Comparison of ENCODE assay signal across 14 cellular contexts in genomic region chr15:52234596-52235541, GRCh38. TPM values are rescaled to one million over a fixed set of nuclear protein-coding genes. Genes with fewer than 3 reads are reported as not detected.
A peak's percentile ranks its signal among the peaks of the same experiment; 100 is the strongest.
DNase-seq lines count a peak whose midpoint lies in the region; ATAC-seq, FAIRE-seq and TF ChIP-seq lines count a peak whose summit lies in the region.
"Had no signal": no experiment of that assay in that cellular context is flagged by ENCODE, and none has a peak within 500 bp of the region (broad histone marks: within the 10 kb centered on the region; RNA-seq: fewer than 3 reads in every experiment).

No MANE protein-coding gene starts in this region.

- H2AFZ ChIP-seq in mammary epithelial cell (ENCODE audit: low read depth, low read length), result no peak overlapping the region

- DNase-seq in GM18507 (ENCODE audit: extremely low spot score, insufficient read length, low read depth) (no peak), NCI-H524 treated with DMSO at 0.1 percent for 48 hours (lab: John Stamatoyannopoulos, UW) (no peak), anterior cingulate cortex (lab: John Stamatoyannopoulos, UW) (no peak), NCI-H446 (lab: John Stamatoyannopoulos, UW) (no peak), mammary epithelial cell (no peak)
- DNase-seq in activated CD4-positive, alpha-beta T cell treated with anti-CD3 and anti-CD28 coated beads, Interleukin-2, amount 10 ng/mL, durations not matched to agents 24 days and 14 days, result no peak
- DNase-seq in naive thymus-derived CD4-positive, alpha-beta T cell, result peak in 6 of 9 donors; percentile 27 to 55 (median 51)
- DNase-seq: GDM1, NCI-H69, right lobe of liver had no signal

- no peak overlapping the region for H3K9ac ChIP-seq in mammary epithelial cell (ENCODE audit: insufficient read depth, low read length)

- no peak for TF ChIP-seq CTCF in mammary epithelial cell (conservative IDR thresholded peaks at IDR 0.05 in 1 of 2, IDR thresholded peaks at IDR 0.05 in 1 of 2; ENCODE audit: extremely low read depth in 1 of 2, insufficient read depth in 1 of 2, low read depth in 1 of 2, low read length in 2 of 2)

- dilution Hi-C loops in mammary epithelial cell (cut with HindIII; ENCODE audit: low sequenced_read_pairs), result no loop called here

- POLR2A ChIA-PET in naive thymus-derived CD4-positive, alpha-beta T cell (lab: Charles Lee), result interaction anchor here (0.6 to 6.7 kb wide), 11 partner anchors 8 to 496 kb away, joined by 3 to 53 read pairs (median 4); partner anchors contain the start of gene LEO1

- peaks cover 18% of the 10 kb centered on the region for H3K4me1 Mint-ChIP-seq in activated CD4-positive, alpha-beta T cell treated with anti-CD3 and anti-CD28 coated beads, Interleukin-2, amount 10 ng/mL, durations not matched to agents 24 days and 14 days
- H3K4me1 Mint-ChIP-seq in naive thymus-derived CD4-positive, alpha-beta T cell, result peaks cover 23 to 58% (median 46%) of the 10 kb centered on the region in 7 donors

- no peaks in the 10 kb centered on the region for H3K36me3 Mint-ChIP-seq in activated CD4-positive, alpha-beta T cell treated with anti-CD3 and anti-CD28 coated beads, Interleukin-2, amount 10 ng/mL, durations not matched to agents 24 days and 14 days (ENCODE audit: low read depth)
- H3K36me3 Mint-ChIP-seq in naive thymus-derived CD4-positive, alpha-beta T cell, result peaks cover 0 to 2% (median 0%) of the 10 kb centered on the region in 5 donors

- H3K36me3 ChIP-seq in naive thymus-derived CD4-positive, alpha-beta T cell (ENCODE audit: control insufficient read depth in 2 of 3, insufficient read depth in 3 of 3, low read length in 3 of 3), result no peaks in the 10 kb centered on the region
- H3K36me3 ChIP-seq in mammary epithelial cell (ENCODE audit: insufficient read depth, low read length), result no peaks in the 10 kb centered on the region
- H3K36me3 ChIP-seq: right lobe of liver, thoracic aorta had no signal

- H3K9me3 ChIP-seq in naive thymus-derived CD4-positive, alpha-beta T cell (ENCODE audit: control insufficient read depth in 2 of 3, low read length in 3 of 3), result no peaks in the 10 kb centered on the region
- no peaks in the 10 kb centered on the region for H3K9me3 ChIP-seq in mammary epithelial cell (replicated peaks; ENCODE audit: insufficient read depth, low read length)
- H3K9me3 ChIP-seq: right lobe of liver, thoracic aorta had no signal

- CTCF ChIA-PET in naive thymus-derived CD4-positive, alpha-beta T cell (lab: Charles Lee), result interaction anchor here (0.7 to 3.9 kb wide), 3 partner anchors 7 to 23 kb away, joined by 3 to 25 read pairs (median 5); no protein-coding TSS in a partner anchor
- CTCF ChIA-PET in mammary epithelial cell (lab: Charles Lee; ENCODE audit: low non-redundant PET), result no interaction called here

- in situ Hi-C loops in mammary epithelial cell (cut with MboI; ENCODE audit: low sequenced_read_pairs in 2 of 2), result no loop called here

- WGBS in mammary epithelial cell (ENCODE audit: low coverage, missing lambda C conversion rate), result 75% methylated on average over 14 of the region's 17 CpGs

- no peaks in the 10 kb centered on the region for H3K27me3 ChIP-seq in naive thymus-derived CD4-positive, alpha-beta T cell (ENCODE audit: control insufficient read depth in 2 of 2, insufficient read depth in 2 of 2, low read length in 2 of 2)
- no peaks in the 10 kb centered on the region for H3K27me3 ChIP-seq in mammary epithelial cell (ENCODE audit: insufficient read depth, low read length)
- H3K27me3 ChIP-seq: right lobe of liver had no signal

- no peaks in the 10 kb centered on the region for H3K9me3 Mint-ChIP-seq in activated CD4-positive, alpha-beta T cell treated with anti-CD3 and anti-CD28 coated beads, Interleukin-2, amount 10 ng/mL, durations not matched to agents 24 days and 14 days
- H3K9me3 Mint-ChIP-seq in naive thymus-derived CD4-positive, alpha-beta T cell, result no peaks in the 10 kb centered on the region

- intact Hi-C loops in activated CD4-positive, alpha-beta T cell treated with anti-CD3 and anti-CD28 coated beads, Interleukin-2, amount 10 ng/mL, durations not matched to agents 24 days and 14 days (cut with micrococcal nuclease), result no loop called here
- intact Hi-C loops in naive thymus-derived CD4-positive, alpha-beta T cell (cut with micrococcal nuclease), result loop anchor here in 1 of 2 donors (2.0 kb wide), 1 partner anchor 22 kb away; no protein-coding TSS in a partner anchor
- intact Hi-C loops in mammary epithelial cell (cut with micrococcal nuclease), result no loop called here

- no peak overlapping the region for H3K4me3 ChIP-seq in naive thymus-derived CD4-positive, alpha-beta T cell (ENCODE audit: low read length)
- H3K4me3 ChIP-seq in mammary epithelial cell (replicated peaks in 1 of 3; ENCODE audit: insufficient read depth in 1 of 3, low read depth in 2 of 3, low read length in 3 of 3), result no peak overlapping the region
- H3K4me3 ChIP-seq: coronary artery, right lobe of liver, thoracic aorta had no signal

- peak; percentile 91 for FAIRE-seq in GM18507 (lab: Jason Lieb, UNC)

- H4K20me1 ChIP-seq in mammary epithelial cell (ENCODE audit: insufficient read depth, low read length), result no peaks in the 10 kb centered on the region

- ATAC-seq in HG02610 (IDR thresholded peaks at IDR 0.05; ENCODE audit: unreplicated experiment), result peak; percentile 35
- ATAC-seq in naive thymus-derived CD4-positive, alpha-beta T cell, result peak; percentile 82

- H3K27me3 Mint-ChIP-seq in activated CD4-positive, alpha-beta T cell treated with anti-CD3 and anti-CD28 coated beads, Interleukin-2, amount 10 ng/mL, durations not matched to agents 24 days and 14 days, result no peaks in the 10 kb centered on the region
- no peaks in the 10 kb centered on the region for H3K27me3 Mint-ChIP-seq in naive thymus-derived CD4-positive, alpha-beta T cell

- peak overlapping the region; percentile 56 for H3K27ac Mint-ChIP-seq in activated CD4-positive, alpha-beta T cell treated with anti-CD3 and anti-CD28 coated beads, Interleukin-2, amount 10 ng/mL, durations not matched to agents 24 days and 14 days
- peak overlapping the region; percentile 68 to 98 (median 96) for H3K27ac Mint-ChIP-seq in naive thymus-derived CD4-positive, alpha-beta T cell

- H3K4me3 Mint-ChIP-seq in activated CD4-positive, alpha-beta T cell treated with anti-CD3 and anti-CD28 coated beads, Interleukin-2, amount 10 ng/mL, durations not matched to agents 24 days and 14 days, result peak overlapping the region; percentile 34
- peak overlapping the region; percentile 39 to 83 (median 73) for H3K4me3 Mint-ChIP-seq in naive thymus-derived CD4-positive, alpha-beta T cell

- peak overlapping the region; percentile 71 for H3K27ac ChIP-seq in naive thymus-derived CD4-positive, alpha-beta T cell (ENCODE audit: low read depth, low read length)
- no peak overlapping the region for H3K27ac ChIP-seq in mammary epithelial cell (ENCODE audit: insufficient read depth, low read depth, low read length)
- H3K27ac ChIP-seq: coronary artery, HL-60, right lobe of liver, thoracic aorta had no signal

- no peak overlapping the region for H3K4me2 ChIP-seq in mammary epithelial cell (ENCODE audit: insufficient read depth, low read depth, low read length)

- peaks cover 0 to 29% of the 10 kb centered on the region in 2 donors for H3K4me1 ChIP-seq in naive thymus-derived CD4-positive, alpha-beta T cell (ENCODE audit: control insufficient read depth in 2 of 2, insufficient read depth in 2 of 2, low read length in 2 of 2)
- no peaks in the 10 kb centered on the region for H3K4me1 ChIP-seq in mammary epithelial cell (ENCODE audit: insufficient read depth, low read length)
- H3K4me1 ChIP-seq: right lobe of liver had no signal

- BruUV-seq in mammary epithelial cell (replicated peaks; lab: Mats Ljungman, UMichigan), result no TSS peak

- H3K79me2 ChIP-seq in mammary epithelial cell (ENCODE audit: insufficient read depth, low read length), result no peaks in the 10 kb centered on the region

RNA-seq across cellular contexts. Expression of gene GNB5, which starts 43.7 kb away (rescaled TPM):
- 19.5 and 21.5 TPM in 2 replicates for total RNA-seq in activated CD4-positive, alpha-beta T cell treated with anti-CD3 and anti-CD28 coated beads, Interleukin-2, amount 10 ng/mL, durations not matched to agents 24 days and 14 days
- total RNA-seq in naive thymus-derived CD4-positive, alpha-beta T cell, result 10 to 100 TPM; 35.9 to 80.0 (median 50.7) TPM
- 10 to 100 TPM; 35.1 to 49.0 TPM for polyA plus RNA-seq in naive thymus-derived CD4-positive, alpha-beta T cell
- 10 to 100 TPM; 35.5 to 38.3 TPM for total RNA-seq in mammary epithelial cell
- 36.8 TPM for polyA plus RNA-seq in mammary epithelial cell
- 19.7 TPM for polyA minus RNA-seq in mammary epithelial cell

Comparison
In these comparisons a context has a peak if more than half of its experiments do, and no peak if none do; other contexts are left out.
1. DNase-seq: peak in naive thymus-derived CD4-positive, alpha-beta T cell (6 of 9); none in GM18507 (single experiment), activated CD4-positive, alpha-beta T cell treated with anti-CD3 and anti-CD28 coated beads, Interleukin-2, amount 10 ng/mL, durations not matched to agents 24 days and 14 days (single experiment), NCI-H524 treated with DMSO at 0.1 percent for 48 hours (single experiment), anterior cingulate cortex (0 of 58), NCI-H446 (0 of 2) and mammary epithelial cell (single experiment).